ENCODE assay signal across 10 cellular contexts in genomic region chr10:22047812-22048211, GRCh38.
"Had no signal": no experiment of that assay in that cellular context is flagged by ENCODE, and none has a peak within 500 bp of the region (broad histone marks: within the 10 kb centered on the region; RNA-seq: fewer than 3 reads in every experiment).

No MANE protein-coding gene starts in this region.

- H3K4me2 ChIP-seq: GM23338, KMS-11 had no signal

- ATAC-seq: GM23338, HCT116 had no signal

- H2AFZ ChIP-seq: GM23338 had no signal

- DNase-seq: H7, HFFc6, IMR-90, Karpas-422, KBM-7 had no signal

- H3K36me3 ChIP-seq: HAP-1 had no signal

- H3K4me3 ChIP-seq: GM23338, HAP-1 had no signal

- H3K9me3 ChIP-seq: HAP-1 had no signal

- H3K9ac ChIP-seq: KMS-11 had no signal

- H3K27ac ChIP-seq: KMS-11 had no signal

- H3K4me1 ChIP-seq: HAP-1 had no signal

- FAIRE-seq: HTR-8/SVneo had no signal
